In the genomic region with DNA sequence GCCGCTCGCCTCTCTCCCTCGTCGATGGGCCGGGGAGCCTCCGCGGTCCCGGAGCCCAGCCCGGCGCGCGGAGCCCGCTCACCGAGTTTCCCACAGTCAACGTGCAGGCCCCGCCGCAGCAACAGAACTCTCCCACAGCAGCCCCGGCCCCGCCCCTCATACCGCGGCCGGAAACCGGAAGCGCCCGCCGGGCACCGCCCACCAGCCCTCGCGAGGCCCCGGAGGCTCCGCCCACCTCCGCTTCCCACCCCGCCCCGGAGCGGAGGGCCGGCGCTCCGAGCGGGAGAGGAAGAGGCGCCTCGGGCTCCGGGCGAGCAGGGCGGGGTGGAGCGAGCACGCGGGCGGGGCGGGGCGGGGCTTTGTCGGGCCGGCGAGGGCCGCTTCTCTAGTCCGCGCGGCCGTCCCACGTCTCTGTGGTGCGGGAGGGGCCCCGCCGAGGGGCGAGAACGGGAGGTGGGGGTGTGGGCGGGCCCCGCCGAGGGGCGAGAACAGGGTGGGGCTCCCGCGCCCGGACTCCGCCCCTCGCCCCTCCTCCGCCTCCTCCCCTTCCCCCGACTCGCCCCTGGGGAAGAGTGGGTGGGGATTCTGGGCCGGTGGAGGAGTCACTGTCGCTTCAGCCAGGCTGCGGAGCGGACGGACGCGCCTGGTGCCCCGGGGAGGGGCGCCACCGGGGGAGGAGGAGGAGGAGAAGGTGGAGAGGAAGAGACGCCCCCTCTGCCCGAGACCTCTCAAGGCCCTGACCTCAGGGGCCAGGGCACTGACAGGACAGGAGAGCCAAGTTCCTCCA, we compare ENCODE assay signal across 8 cellular contexts.
DNase-seq lines count a peak whose midpoint lies in the region; ATAC-seq and TF ChIP-seq lines count a peak whose summit lies in the region.

A gene (plus strand): TSS at position 605 of the 787 bp plus-strand sequence. CDS start 411 bp downstream, outside the sequence.
A gene (minus strand): TSS at position 136 of the 787 bp plus-strand sequence. CDS start 1,143 bp downstream, outside the sequence.

- H3K4me3 ChIP-seq in AG09309 (ENCODE audit: control insufficient read depth, low read depth, low read length) (peak within 1 kb of the TSS; percentile 56), choroid plexus epithelial cell (ENCODE audit: low read depth, low read length) (peak within 1 kb of the TSS; percentile 66)

- ATAC-seq in GM19023 (IDR thresholded peaks at IDR 0.05; ENCODE audit: unreplicated experiment) (peak; percentile 52), HG03196 (IDR thresholded peaks at IDR 0.05; ENCODE audit: unreplicated experiment) (peak; percentile 44)

- H3K27ac ChIP-seq in layer of hippocampus (ENCODE audit: low read depth, low read length) = peak within 1 kb of the TSS; percentile 81

- H3K27me3 ChIP-seq in layer of hippocampus (ENCODE audit: control insufficient read depth, insufficient read depth, low read length) = no peaks in the 10 kb centered on the region

- TF ChIP-seq CTCF in AG09309 (IDR thresholded peaks at IDR 0.05; ENCODE audit: control insufficient read depth, insufficient read depth, low read depth, low read length, missing control alignments) (no peak), choroid plexus epithelial cell (conservative IDR thresholded peaks at IDR 0.05; ENCODE audit: low read depth, low read length) (no peak)

- DNase-seq in AG09309 (ENCODE audit: low read depth) (peak; percentile 32), NCI-H510A treated with DMSO at 0.1 percent for 48 hours (lab: John Stamatoyannopoulos, UW) (peak; percentile 88), choroid plexus epithelial cell (ENCODE audit: low read depth) (peak; percentile 85)
- peak; percentile 78 to 79 for DNase-seq in activated CD4-positive, alpha-beta T cell treated with anti-CD3 and anti-CD28 coated beads for 24 hours (ENCODE audit: low read depth in 2 of 2)
- DNase-seq in stimulated activated CD4-positive, alpha-beta T cell treated with anti-CD3 and anti-CD28 coated beads, Interleukin-1b, Interleukin-23, amount 100 ng/mL, for 1 hour (ENCODE audit: low read depth in 2 of 2) = peak; percentile 75 to 77

Comparison
In these comparisons a context has a peak if more than half of its experiments do, and no peak if none do; other contexts are left out.
1. Peak in every context shown above with its lines: DNase-seq, ATAC-seq, H3K4me3 ChIP-seq and H3K27ac ChIP-seq.
2. DNase-seq: peak in every context shown above with its lines; median percentile 88 in NCI-H510A treated with DMSO at 0.1 percent for 48 hours; 85 in choroid plexus epithelial cell; 78 in activated CD4-positive, alpha-beta T cell treated with anti-CD3 and anti-CD28 coated beads for 24 hours; 76 in stimulated activated CD4-positive, alpha-beta T cell treated with anti-CD3 and anti-CD28 coated beads, Interleukin-1b, Interleukin-23, amount 100 ng/mL, for 1 hour; 32 in AG09309.